ENCODE assay signal across 2 cellular contexts in genomic region chr4:168474660-168475320, GRCh38.
TF ChIP-seq lines count a peak whose summit lies in the region.

No MANE protein-coding gene starts in this region.

TF ChIP-seq in A549, 52 proteins besides CTCF, POLR2A, EP300 and RAD21 (continued from another document):
- no peak for TF ChIP-seq SREBF2 (IDR thresholded peaks at IDR 0.05)
- no peak for TF ChIP-seq TP53 (CRISPR knock-in tag; IDR thresholded peaks at IDR 0.05)
- no peak for TF ChIP-seq HEYL (CRISPR knock-in tag; IDR thresholded peaks at IDR 0.05)
- TF ChIP-seq EHF (CRISPR knock-in tag; IDR thresholded peaks at IDR 0.05): no peak
- no peak for TF ChIP-seq ZC3H11A (IDR thresholded peaks at IDR 0.05)

TF ChIP-seq in SK-N-SH treated with all-trans-retinoic acid at 6 μM for 48 hours, 23 proteins besides CTCF, POLR2A, EP300 and RAD21 (continued from another document):
- TF ChIP-seq TOX (CRISPR knock-in tag; IDR thresholded peaks at IDR 0.05; ENCODE audit: borderline replicate concordance) (no peak), ISL1 (CRISPR knock-in tag; IDR thresholded peaks at IDR 0.05) (no peak), ZFP3 (CRISPR knock-in tag; IDR thresholded peaks at IDR 0.05) (no peak), BACH2 (CRISPR knock-in tag; IDR thresholded peaks at IDR 0.05; ENCODE audit: borderline replicate concordance) (no peak), TSHZ2 (CRISPR knock-in tag; IDR thresholded peaks at IDR 0.05) (no peak), ZNF70 (CRISPR knock-in tag; IDR thresholded peaks at IDR 0.05) (no peak), RARB (CRISPR knock-in tag; IDR thresholded peaks at IDR 0.05) (no peak), ESRRG (CRISPR knock-in tag; IDR thresholded peaks at IDR 0.05) (no peak)
- TF ChIP-seq, protein P1, sequence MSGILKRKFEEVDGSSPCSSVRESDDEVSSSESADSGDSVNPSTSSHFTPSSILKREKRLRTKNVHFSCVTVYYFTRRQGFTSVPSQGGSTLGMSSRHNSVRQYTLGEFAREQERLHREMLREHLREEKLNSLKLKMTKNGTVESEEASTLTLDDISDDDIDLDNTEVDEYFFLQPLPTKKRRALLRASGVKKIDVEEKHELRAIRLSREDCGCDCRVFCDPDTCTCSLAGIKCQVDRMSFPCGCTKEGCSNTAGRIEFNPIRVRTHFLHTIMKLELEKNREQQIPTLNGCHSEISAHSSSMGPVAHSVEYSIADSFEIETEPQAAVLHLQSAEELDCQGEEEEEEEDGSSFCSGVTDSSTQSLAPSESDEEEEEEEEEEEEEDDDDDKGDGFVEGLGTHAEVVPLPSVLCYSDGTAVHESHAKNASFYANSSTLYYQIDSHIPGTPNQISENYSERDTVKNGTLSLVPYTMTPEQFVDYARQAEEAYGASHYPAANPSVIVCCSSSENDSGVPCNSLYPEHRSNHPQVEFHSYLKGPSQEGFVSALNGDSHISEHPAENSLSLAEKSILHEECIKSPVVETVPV (CRISPR knock-in tag; IDR thresholded peaks at IDR 0.05): no peak
